8 cellular contexts compared by ENCODE assay signal in genomic region chr1:114345930-114346479, GRCh38.
DNase-seq lines count a peak whose midpoint lies in the region; ATAC-seq, FAIRE-seq and TF ChIP-seq lines count a peak whose summit lies in the region.

No MANE protein-coding gene starts in this region.

- no peak for TF ChIP-seq RAD21 in A549 (conservative IDR thresholded peaks at IDR 0.05 in 1 of 2, IDR thresholded peaks at IDR 0.05 in 1 of 2)

- TF ChIP-seq CTCF in A549 (IDR thresholded peaks at IDR 0.05) (no peak), nephron (IDR thresholded peaks at IDR 0.05; ENCODE audit: unreplicated experiment in 3 of 3) (no peak)

- H3K4me2 ChIP-seq in A549 = peak overlapping the region; percentile 87

- peak overlapping the region; percentile 86 to 89 (median 88) for H3K4me3 Mint-ChIP-seq in nephron

- no peak for FAIRE-seq in A549 (lab: Jason Lieb, UNC)

- peak overlapping the region; percentile 39 for H3K4me3 ChIP-seq in A549

- ATAC-seq in A549 (peak; percentile 83 to 87), GM18868 (IDR thresholded peaks at IDR 0.05; ENCODE audit: unreplicated experiment) (peak; percentile 24), HG03095 (IDR thresholded peaks at IDR 0.05; ENCODE audit: unreplicated experiment) (peak; percentile 13), SK-N-SH treated with all-trans-retinoic acid at 6 μM for 48 hours (peak; percentile 80), esophagus mucosa (peak; percentile 47)

- no peaks in the 10 kb centered on the region for H3K9me3 ChIP-seq in A549

- H3K4me1 Mint-ChIP-seq in nephron = peaks cover 16% of the 10 kb centered on the region

- H3K27ac ChIP-seq in A549 = peak overlapping the region; percentile 64 to 69

- POLR2A ChIA-PET in A549 (lab: Yijun Ruan, JAX) = no interaction called here

- H3K36me3 Mint-ChIP-seq in nephron (ENCODE audit: low read depth) = no peaks in the 10 kb centered on the region

- no peaks in the 10 kb centered on the region; the same call in 2 of the 3 replicates for H3K4me1 ChIP-seq in A549

- peaks cover 6% of the 10 kb centered on the region for H3K27me3 Mint-ChIP-seq in nephron (ENCODE audit: low read depth)

- CTCF ChIA-PET in A549 (lab: Yijun Ruan, JAX) = interaction anchor here (1.0 to 2.8 kb wide), 18 partner anchors 8 to 407 kb away, joined by 3 to 18 read pairs (median 4); partner anchors contain the start of gene DENND2C

- TF ChIP-seq EP300 in A549 (IDR thresholded peaks at IDR 0.05) = no peak

- 68% methylated on average over 20 of the region's 24 CpGs for WGBS in A549 (ENCODE audit: missing lambda C conversion rate)

- no peak for TF ChIP-seq POLR2A in A549 (IDR thresholded peaks at IDR 0.05; ENCODE audit: low read length)

- H3K9me3 Mint-ChIP-seq in nephron = no peaks in the 10 kb centered on the region

- H3K27ac Mint-ChIP-seq in nephron = peak overlapping the region; percentile 96 to 99 (median 97)

- DNase-seq in A549 (ENCODE audit: low read depth in 1 of 2, low spot score in 1 of 2) (peak in 1 of 2 experiments; percentile 18), glomerular visceral epithelial cell (ENCODE audit: extremely low spot score) (no peak)
- no peak for DNase-seq in stimulated activated CD8-positive, alpha-beta memory T cell treated with anti-CD3 and anti-CD28 coated beads, Interleukin-4, amount 100 ng/mL, for 48 hours

TF ChIP-seq in A549, 52 proteins besides CTCF, POLR2A, EP300 and RAD21:
- TF ChIP-seq PHF8 (IDR thresholded peaks at IDR 0.05; ENCODE audit: borderline replicate concordance, low read depth) (no peak), FOXS1 (CRISPR knock-in tag; IDR thresholded peaks at IDR 0.05) (no peak), EHMT2 (IDR thresholded peaks at IDR 0.05; ENCODE audit: low read depth) (no peak), FOSL2 (IDR thresholded peaks at IDR 0.05) (no peak), FOSL2 (CRISPR knock-in tag; IDR thresholded peaks at IDR 0.05) (no peak)
- TF ChIP-seq, protein P1, sequence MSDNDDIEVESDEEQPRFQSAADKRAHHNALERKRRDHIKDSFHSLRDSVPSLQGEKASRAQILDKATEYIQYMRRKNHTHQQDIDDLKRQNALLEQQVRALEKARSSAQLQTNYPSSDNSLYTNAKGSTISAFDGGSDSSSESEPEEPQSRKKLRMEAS (IDR thresholded peaks at IDR 0.05) = no peak
TF ChIP-seq in A549: peak in this region for 0.

TF ChIP-seq in SK-N-SH treated with all-trans-retinoic acid at 6 μM for 48 hours, 23 proteins besides CTCF, POLR2A, EP300 and RAD21:
- TF ChIP-seq, protein P2, sequence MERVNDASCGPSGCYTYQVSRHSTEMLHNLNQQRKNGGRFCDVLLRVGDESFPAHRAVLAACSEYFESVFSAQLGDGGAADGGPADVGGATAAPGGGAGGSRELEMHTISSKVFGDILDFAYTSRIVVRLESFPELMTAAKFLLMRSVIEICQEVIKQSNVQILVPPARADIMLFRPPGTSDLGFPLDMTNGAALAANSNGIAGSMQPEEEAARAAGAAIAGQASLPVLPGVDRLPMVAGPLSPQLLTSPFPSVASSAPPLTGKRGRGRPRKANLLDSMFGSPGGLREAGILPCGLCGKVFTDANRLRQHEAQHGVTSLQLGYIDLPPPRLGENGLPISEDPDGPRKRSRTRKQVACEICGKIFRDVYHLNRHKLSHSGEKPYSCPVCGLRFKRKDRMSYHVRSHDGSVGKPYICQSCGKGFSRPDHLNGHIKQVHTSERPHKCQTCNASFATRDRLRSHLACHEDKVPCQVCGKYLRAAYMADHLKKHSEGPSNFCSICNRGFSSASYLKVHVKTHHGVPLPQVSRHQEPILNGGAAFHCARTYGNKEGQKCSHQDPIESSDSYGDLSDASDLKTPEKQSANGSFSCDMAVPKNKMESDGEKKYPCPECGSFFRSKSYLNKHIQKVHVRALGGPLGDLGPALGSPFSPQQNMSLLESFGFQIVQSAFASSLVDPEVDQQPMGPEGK (CRISPR knock-in tag; IDR thresholded peaks at IDR 0.05; ENCODE audit: borderline replicate concordance) = no peak
- TF ChIP-seq TCF4 (CRISPR knock-in tag; IDR thresholded peaks at IDR 0.05; ENCODE audit: borderline replicate concordance) (no peak), ZFP30 (CRISPR knock-in tag; IDR thresholded peaks at IDR 0.05) (no peak), ESRRG (CRISPR knock-in tag; IDR thresholded peaks at IDR 0.05) (no peak), GLIS3 (CRISPR knock-in tag; IDR thresholded peaks at IDR 0.05) (no peak), CSRNP3 (CRISPR knock-in tag; IDR thresholded peaks at IDR 0.05) (no peak), PPARA (CRISPR knock-in tag; IDR thresholded peaks at IDR 0.05; ENCODE audit: borderline replicate concordance) (no peak), TOX (CRISPR knock-in tag; IDR thresholded peaks at IDR 0.05; ENCODE audit: borderline replicate concordance) (no peak), ZC3H10 (CRISPR knock-in tag; IDR thresholded peaks at IDR 0.05) (no peak), OSR1 (CRISPR knock-in tag; IDR thresholded peaks at IDR 0.05) (no peak), ZFP3 (CRISPR knock-in tag; IDR thresholded peaks at IDR 0.05) (no peak), ZNF565 (CRISPR knock-in tag; conservative IDR thresholded peaks at IDR 0.05; ENCODE audit: low read depth) (no peak), SNAI2 (CRISPR knock-in tag; IDR thresholded peaks at IDR 0.05) (no peak)
- TF ChIP-seq, protein P3, sequence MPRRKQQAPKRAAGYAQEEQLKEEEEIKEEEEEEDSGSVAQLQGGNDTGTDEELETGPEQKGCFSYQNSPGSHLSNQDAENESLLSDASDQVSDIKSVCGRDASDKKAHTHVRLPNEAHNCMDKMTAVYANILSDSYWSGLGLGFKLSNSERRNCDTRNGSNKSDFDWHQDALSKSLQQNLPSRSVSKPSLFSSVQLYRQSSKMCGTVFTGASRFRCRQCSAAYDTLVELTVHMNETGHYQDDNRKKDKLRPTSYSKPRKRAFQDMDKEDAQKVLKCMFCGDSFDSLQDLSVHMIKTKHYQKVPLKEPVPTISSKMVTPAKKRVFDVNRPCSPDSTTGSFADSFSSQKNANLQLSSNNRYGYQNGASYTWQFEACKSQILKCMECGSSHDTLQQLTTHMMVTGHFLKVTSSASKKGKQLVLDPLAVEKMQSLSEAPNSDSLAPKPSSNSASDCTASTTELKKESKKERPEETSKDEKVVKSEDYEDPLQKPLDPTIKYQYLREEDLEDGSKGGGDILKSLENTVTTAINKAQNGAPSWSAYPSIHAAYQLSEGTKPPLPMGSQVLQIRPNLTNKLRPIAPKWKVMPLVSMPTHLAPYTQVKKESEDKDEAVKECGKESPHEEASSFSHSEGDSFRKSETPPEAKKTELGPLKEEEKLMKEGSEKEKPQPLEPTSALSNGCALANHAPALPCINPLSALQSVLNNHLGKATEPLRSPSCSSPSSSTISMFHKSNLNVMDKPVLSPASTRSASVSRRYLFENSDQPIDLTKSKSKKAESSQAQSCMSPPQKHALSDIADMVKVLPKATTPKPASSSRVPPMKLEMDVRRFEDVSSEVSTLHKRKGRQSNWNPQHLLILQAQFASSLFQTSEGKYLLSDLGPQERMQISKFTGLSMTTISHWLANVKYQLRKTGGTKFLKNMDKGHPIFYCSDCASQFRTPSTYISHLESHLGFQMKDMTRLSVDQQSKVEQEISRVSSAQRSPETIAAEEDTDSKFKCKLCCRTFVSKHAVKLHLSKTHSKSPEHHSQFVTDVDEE (CRISPR knock-in tag; IDR thresholded peaks at IDR 0.05) = no peak

Comparison
In these comparisons a context has a peak if more than half of its experiments do, and no peak if none do; other contexts are left out.
1. ATAC-seq: peak in every context shown above with its lines; median percentile 85 in A549; 80 in SK-N-SH treated with all-trans-retinoic acid at 6 μM for 48 hours; 47 in esophagus mucosa; 24 in GM18868; 13 in HG03095.